Comparison of ENCODE assay signal across 8 cellular contexts in the genomic region with DNA sequence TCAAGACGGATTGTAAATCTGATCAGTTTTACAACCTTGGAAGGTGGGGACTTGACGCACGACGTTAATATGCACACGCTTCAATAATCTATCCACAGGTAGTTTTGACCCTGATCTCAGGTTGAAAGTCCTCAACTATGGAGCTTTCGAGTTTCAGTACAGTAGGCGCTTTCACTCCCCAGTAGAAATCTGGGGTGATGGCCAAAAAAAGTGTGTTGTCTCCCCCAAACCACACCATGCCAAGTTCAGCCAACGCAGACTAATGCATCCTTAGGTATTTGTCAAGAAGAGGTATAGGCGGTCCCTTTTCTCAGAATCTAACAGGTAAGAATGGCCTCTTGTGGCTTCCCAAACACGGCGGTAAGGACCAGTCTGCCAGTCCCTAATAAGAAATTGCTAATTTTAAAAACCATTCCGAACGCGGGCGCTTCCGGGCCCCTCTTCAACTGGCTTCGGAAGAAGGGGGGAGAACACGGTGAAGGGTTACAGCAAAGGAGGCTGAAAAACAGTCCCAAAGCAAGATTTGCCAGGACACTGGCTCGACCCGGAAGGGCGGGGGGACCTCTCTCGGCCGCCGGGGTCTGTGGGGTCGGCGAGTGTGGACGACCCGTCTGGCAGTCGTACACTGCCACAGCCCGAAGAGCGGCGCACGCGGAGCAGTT. TPM values are rescaled to one million over a fixed set of nuclear protein-coding genes. Genes with fewer than 3 reads are reported as not detected.
A peak's percentile ranks its signal among the peaks of the same experiment; 100 is the strongest.
DNase-seq lines count a peak whose midpoint lies in the region; ATAC-seq, FAIRE-seq and TF ChIP-seq lines count a peak whose summit lies in the region.

No MANE protein-coding gene starts in this region.

- peak overlapping the region; percentile 94 for H3K27ac ChIP-seq in HUES48 (ENCODE audit: low read depth, low read length)
- peak overlapping the region in 4 of 5 donors; percentile 93 to 100 (median 96) for H3K27ac ChIP-seq in adrenal gland
- H3K27ac ChIP-seq in keratinocyte (ENCODE audit: control insufficient read depth, insufficient read depth, low read length), result peak overlapping the region; percentile 92
- H3K27ac ChIP-seq in subcutaneous abdominal adipose tissue (ENCODE audit: low read depth, low read length), result peak overlapping the region; percentile 98

- dilution Hi-C loops in keratinocyte (cut with MboI; ENCODE audit: extremely low pct_ligation_motif_present, low sequenced_read_pairs), result no loop called here

- TF ChIP-seq POLR2A in adrenal gland (IDR thresholded peaks at IDR 0.05), result no peak

- H3K9me3 ChIP-seq in HUES48 (ENCODE audit: control insufficient read depth, insufficient read depth, low read length) (no peaks in the 10 kb centered on the region), adrenal gland (replicated peaks in 1 of 3) (no peaks in the 10 kb centered on the region), keratinocyte (ENCODE audit: control insufficient read depth, low read depth, low read length) (no peaks in the 10 kb centered on the region), subcutaneous abdominal adipose tissue (ENCODE audit: control insufficient read depth in 5 of 5, low read length in 5 of 5) (no peaks in the 10 kb centered on the region)

- no peak for FAIRE-seq in keratinocyte (lab: Jason Lieb, UNC)

- no peaks in the 10 kb centered on the region for H3K9me1 ChIP-seq in keratinocyte (ENCODE audit: control insufficient read depth, extremely low read depth, insufficient read depth, low read length)

- H3K4me3 ChIP-seq in HUES48 (ENCODE audit: low read depth, low read length), result peak overlapping the region; percentile 93
- H3K4me3 ChIP-seq in adrenal gland, result peak overlapping the region; percentile 78 to 99 (median 83)
- peak overlapping the region; percentile 82 to 92 (median 85) for H3K4me3 ChIP-seq in keratinocyte (ENCODE audit: control insufficient read depth in 2 of 3, extremely low read depth in 1 of 3, insufficient read depth in 2 of 3, low read depth in 1 of 3, low read length in 3 of 3)
- H3K4me3 ChIP-seq in subcutaneous abdominal adipose tissue (ENCODE audit: low read depth in 1 of 5, low read length in 5 of 5), result peak overlapping the region; percentile 83 to 97 (median 92)

- peaks cover 96% of the 10 kb centered on the region for H3K79me2 ChIP-seq in keratinocyte (ENCODE audit: control insufficient read depth, insufficient read depth, low read length)

- peak overlapping the region; percentile 66 for H3K4me2 ChIP-seq in keratinocyte (ENCODE audit: control insufficient read depth, extremely low read depth, insufficient read depth, low read depth, low read length)

- 6 to 30% (median 9%) methylated on average over 11 to 34 of the region's 34 CpGs for WGBS in adrenal gland, 4 donors

- no peaks in the 10 kb centered on the region for H4K20me1 ChIP-seq in keratinocyte (ENCODE audit: control insufficient read depth, extremely low read depth, insufficient read depth, low read length)

- H3K4me1 ChIP-seq in HUES48 (ENCODE audit: control insufficient read depth, insufficient read depth, low read length) (peaks cover 9% of the 10 kb centered on the region), adrenal gland (replicated peaks in 1 of 2) (peaks cover 6 to 26% of the 10 kb centered on the region in 2 donors), keratinocyte (ENCODE audit: control insufficient read depth, extremely low read depth, insufficient read depth, low read length) (peaks cover 10% of the 10 kb centered on the region), subcutaneous abdominal adipose tissue (ENCODE audit: control insufficient read depth in 5 of 5, insufficient read depth in 5 of 5, low read length in 5 of 5) (peaks cover 0 to 31% (median 23%) of the 10 kb centered on the region in 5 donors)

- intact Hi-C loops in adrenal gland (cut with DNase I), result no loop called here

- H2AFZ ChIP-seq in keratinocyte (ENCODE audit: control insufficient read depth, low read length), result peak overlapping the region; percentile 78

- H3K36me3 ChIP-seq in HUES48 (ENCODE audit: control insufficient read depth, insufficient read depth, low read length), result peaks cover 3% of the 10 kb centered on the region; the same call in 1 of the 2 replicates
- H3K36me3 ChIP-seq in adrenal gland (replicated peaks in 1 of 2), result no peaks in the 10 kb centered on the region
- H3K36me3 ChIP-seq in keratinocyte (ENCODE audit: control insufficient read depth in 2 of 2, extremely low read depth in 1 of 2, insufficient read depth in 2 of 2, low read length in 2 of 2), result peaks cover 7% of the 10 kb centered on the region in 2 experiments
- H3K36me3 ChIP-seq in subcutaneous abdominal adipose tissue (ENCODE audit: control insufficient read depth in 5 of 5, insufficient read depth in 5 of 5, low read length in 5 of 5), result no peaks in the 10 kb centered on the region

- TF ChIP-seq CTCF in adrenal gland (IDR thresholded peaks at IDR 0.05) (no peak), keratinocyte (optimal IDR thresholded peaks at IDR 0.05 in 1 of 3, IDR thresholded peaks at IDR 0.05 in 1 of 3, conservative IDR thresholded peaks at IDR 0.05 in 1 of 3; ENCODE audit: extremely low read depth in 1 of 3, insufficient read depth in 2 of 3, low read length in 3 of 3) (no peak)

- peak; percentile 0 to 3 for DNase-seq in activated CD8-positive, alpha-beta memory T cell treated with anti-CD3 and anti-CD28 coated beads for 4 hours (ENCODE audit: low read depth in 2 of 2)
- no peak for DNase-seq in activated CD8-positive, alpha-beta memory T cell treated with anti-CD3 and anti-CD28 coated beads, Interleukin-2, amount 50 U/mL, for 48 hours
- DNase-seq in adrenal gland, result peak in 2 of 7 donors; percentile 5 to 25
- no peak for DNase-seq in keratinocyte (ENCODE audit: low read depth, low spot score)
- no peak for DNase-seq in NCI-H2171 (lab: John Stamatoyannopoulos, UW)

- no peaks in the 10 kb centered on the region for H3K27me3 ChIP-seq in HUES48 (ENCODE audit: control insufficient read depth, insufficient read depth, low read length)
- H3K27me3 ChIP-seq in adrenal gland, result no peaks in the 10 kb centered on the region
- H3K27me3 ChIP-seq in keratinocyte (ENCODE audit: control insufficient read depth, extremely low read depth, insufficient read depth, low read length), result no peaks in the 10 kb centered on the region
- no peaks in the 10 kb centered on the region for H3K27me3 ChIP-seq in subcutaneous abdominal adipose tissue (ENCODE audit: control insufficient read depth in 5 of 5, insufficient read depth in 4 of 5, low read length in 5 of 5)

- H3K9ac ChIP-seq in HUES48 (ENCODE audit: low read depth, low read length) (peak overlapping the region; percentile 72), keratinocyte (ENCODE audit: control insufficient read depth, extremely low read depth, insufficient read depth, low read length) (peak overlapping the region; percentile 96), subcutaneous abdominal adipose tissue (ENCODE audit: low read length in 5 of 5) (peak overlapping the region; percentile 31 to 93 (median 90))

- no peak for ATAC-seq in esophagus mucosa

RNA-seq across cellular contexts. Expression of gene FAM210A, which starts 0.7 kb away (rescaled TPM):
- total RNA-seq in adrenal gland (10 to 100 TPM in 4 of 8 donors, 1 to 10 TPM in 4; 4.6 to 29.5 (median 10.8) TPM), esophagus mucosa (14.6 TPM)
- polyA plus RNA-seq in adrenal gland (10 to 100 TPM in 1 of 3 donors, 1 to 10 TPM in 2; 3.4 to 15.2 (median 4.7) TPM), keratinocyte (25.3 to 33.0 TPM (median 31.7 TPM) in 3 replicates)
- 19.6 TPM for polyA plus RNA-seq in keratinocyte (2011; ENCODE audit: low read depth)
- polyA plus RNA-seq in keratinocyte (2011; cell fraction: cytosol; rRNA removed), result 22.6 and 37.5 TPM in 2 replicates
- polyA plus RNA-seq in keratinocyte (2011; cell fraction: nucleus; rRNA removed), result 27.0 and 31.2 TPM in 2 replicates
- 20.8 and 28.9 TPM in 2 replicates for polyA plus RNA-seq in keratinocyte (2012; ENCODE audit: low replicate concordance)
- polyA minus RNA-seq in keratinocyte, result 12.6 to 38.0 TPM (median 33.3 TPM) in 3 replicates
- 36.8 TPM for polyA minus RNA-seq in keratinocyte (2011; cell fraction: cytosol; rRNA and poly(A)+ RNA removed)
- polyA minus RNA-seq in keratinocyte (2011; cell fraction: nucleus; rRNA and poly(A)+ RNA removed), result 14.0 and 28.8 TPM in 2 replicates

RNA-seq across cellular contexts. Expression of gene RNMT, which starts 0.8 kb away (rescaled TPM):
- total RNA-seq in adrenal gland (10 to 100 TPM in 7 of 8 donors, 1 to 10 TPM in 1; 8.5 to 23.8 (median 20.9) TPM), esophagus mucosa (19.7 TPM)
- polyA plus RNA-seq in adrenal gland (10 to 100 TPM; 10.5 to 19.4 (median 11.2) TPM), keratinocyte (16.1 to 22.6 TPM (median 18.3 TPM) in 3 replicates)
- 80.1 TPM for polyA plus RNA-seq in keratinocyte (2011; ENCODE audit: low read depth)
- polyA plus RNA-seq in keratinocyte (2011; cell fraction: cytosol; rRNA removed), result 11.3 and 20.8 TPM in 2 replicates
- 35.1 and 43.6 TPM in 2 replicates for polyA plus RNA-seq in keratinocyte (2011; cell fraction: nucleus; rRNA removed)
- polyA plus RNA-seq in keratinocyte (2012; ENCODE audit: low replicate concordance), result 18.7 and 28.6 TPM in 2 replicates
- polyA minus RNA-seq in keratinocyte, result 8.7 to 13.0 TPM (median 10.0 TPM) in 3 replicates
- 5.9 TPM for polyA minus RNA-seq in keratinocyte (2011; cell fraction: cytosol; rRNA and poly(A)+ RNA removed)
- 12.9 and 29.7 TPM in 2 replicates for polyA minus RNA-seq in keratinocyte (2011; cell fraction: nucleus; rRNA and poly(A)+ RNA removed)

Comparison
In these comparisons a context has a peak if more than half of its experiments do, and no peak if none do; other contexts are left out.
1. DNase-seq: peak in activated CD8-positive, alpha-beta memory T cell treated with anti-CD3 and anti-CD28 coated beads for 4 hours (2 of 2); none in activated CD8-positive, alpha-beta memory T cell treated with anti-CD3 and anti-CD28 coated beads, Interleukin-2, amount 50 U/mL, for 48 hours (single experiment), keratinocyte (single experiment) and NCI-H2171 (single experiment).
2. Peak in every context shown above with its lines, with median percentiles within 50 percentile points of each other: H3K27ac ChIP-seq, H3K4me3 ChIP-seq and H3K9ac ChIP-seq.